In the genomic region with DNA sequence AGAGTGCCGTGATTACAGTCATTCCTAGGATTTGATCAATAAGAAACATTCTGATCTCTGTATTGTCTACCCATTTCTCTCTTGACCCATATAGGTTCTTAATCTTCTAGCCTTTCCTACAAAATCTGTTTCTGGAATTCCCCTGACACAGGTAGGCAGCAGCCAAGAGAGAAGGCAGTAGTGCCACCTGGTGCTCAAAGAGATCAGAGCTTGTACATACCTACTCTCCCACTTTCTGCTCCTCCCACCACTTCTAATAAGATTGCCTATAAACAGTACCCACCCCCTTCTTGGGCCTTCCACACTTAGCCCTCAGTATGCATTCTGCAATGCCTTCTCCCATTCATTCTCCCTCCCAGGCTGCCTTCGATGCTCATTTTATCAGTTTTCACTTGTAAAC, we compare ENCODE assay signal across 8 cellular contexts.
DNase-seq lines count a peak whose midpoint lies in the region; ATAC-seq and TF ChIP-seq lines count a peak whose summit lies in the region.

No MANE protein-coding gene starts in this region.

- H3K27ac ChIP-seq in 22Rv1: no peak overlapping the region
- no peak overlapping the region for H3K27ac ChIP-seq in foreskin keratinocyte
- H3K27ac ChIP-seq in upper lobe of right lung: no peak overlapping the region

- ATAC-seq in GM18505 (IDR thresholded peaks at IDR 0.05; ENCODE audit: unreplicated experiment): peak; percentile 75
- ATAC-seq in HG03442 (IDR thresholded peaks at IDR 0.05; ENCODE audit: unreplicated experiment): peak; percentile 65
- ATAC-seq in foreskin keratinocyte: peak; percentile 91
- peak; percentile 92 for ATAC-seq in upper lobe of right lung
- no peak for ATAC-seq in HG02610 (IDR thresholded peaks at IDR 0.05; ENCODE audit: unreplicated experiment)

- H3K9me3 ChIP-seq in upper lobe of right lung: no peaks in the 10 kb centered on the region

- H3K4me3 ChIP-seq in upper lobe of right lung: no peak overlapping the region

- H3K4me1 ChIP-seq in foreskin keratinocyte (no peaks in the 10 kb centered on the region), upper lobe of right lung (no peaks in the 10 kb centered on the region)

- TF ChIP-seq CTCF in 22Rv1 (IDR thresholded peaks at IDR 0.05) (peak; percentile 81), foreskin keratinocyte (conservative IDR thresholded peaks at IDR 0.05) (peak; percentile 69), upper lobe of right lung (IDR thresholded peaks at IDR 0.05) (peak; percentile 22)

- intact Hi-C loops in upper lobe of right lung (cut with DNase I): no loop called here

- no peaks in the 10 kb centered on the region for H3K36me3 ChIP-seq in upper lobe of right lung

- DNase-seq in OCI-M1 (lab: John Stamatoyannopoulos, UW) (peak; percentile 41), foreskin keratinocyte (peak; percentile 16 to 55), upper lobe of right lung (no peak), NCI-H345 treated with DMSO at 0.1 percent for 48 hours (lab: John Stamatoyannopoulos, UW; ENCODE audit: unreplicated experiment) (no peak)

- no peaks in the 10 kb centered on the region for H3K27me3 ChIP-seq in foreskin keratinocyte
- H3K27me3 ChIP-seq in upper lobe of right lung: no peaks in the 10 kb centered on the region

- TF ChIP-seq POLR2A in GM18505 (IDR thresholded peaks at IDR 0.05; ENCODE audit: borderline replicate concordance, extremely low read depth, insufficient read depth, insufficient read length): no peak

Comparison
In these comparisons a context has a peak if more than half of its experiments do, and no peak if none do; other contexts are left out.
1. CTCF ChIP-seq: peak in every context shown above with its lines; median percentile 81 in 22Rv1; 69 in foreskin keratinocyte; 22 in upper lobe of right lung.
2. DNase-seq: peak in OCI-M1 (single experiment) and foreskin keratinocyte (2 of 2); none in upper lobe of right lung (single experiment) and NCI-H345 treated with DMSO at 0.1 percent for 48 hours (single experiment).